14 cellular contexts compared by ENCODE assay signal in genomic region chr15:78909160-78909695, GRCh38. TPM values are rescaled to one million over a fixed set of nuclear protein-coding genes. Genes with fewer than 3 reads are reported as not detected.
DNase-seq lines count a peak whose midpoint lies in the region; ATAC-seq and TF ChIP-seq lines count a peak whose summit lies in the region.
"Had no signal": no experiment of that assay in that cellular context is flagged by ENCODE, and none has a peak within 500 bp of the region (broad histone marks: within the 10 kb centered on the region; RNA-seq: fewer than 3 reads in every experiment).

No MANE protein-coding gene starts in this region.

- ATAC-seq in activated T-helper 17 cell treated with anti-CD3 and anti-CD28 coated beads, Interleukin-2, amount 50 U/mL, for 72 hours (replicated peaks), result peak; percentile 11
- no peak for ATAC-seq in memory B cell (ENCODE audit: low read depth)
- no peak for ATAC-seq in GM21360 (IDR thresholded peaks at IDR 0.05; ENCODE audit: unreplicated experiment)

- no peak overlapping the region for H3K4me3 Mint-ChIP-seq in CD14-positive monocyte
- no peak overlapping the region for H3K4me3 Mint-ChIP-seq in activated T-helper 17 cell treated with anti-CD3 and anti-CD28 coated beads, Interleukin-2, amount 50 U/mL, for 72 hours
- no peak overlapping the region for H3K4me3 Mint-ChIP-seq in memory B cell
- H3K4me3 Mint-ChIP-seq: activated CD4-positive, alpha-beta memory T cell treated with anti-CD3 and anti-CD28 coated beads for 36 hours; activated naive CD4-positive, alpha-beta T cell treated with anti-CD3 and anti-CD28 coated beads for 36 hours; natural killer cell treated with Interleukin-12 subunit alpha and Interleukin-12 subunit beta and Interleukin-15 and Interleukin-18, amount 100 ng/mL, for 72 hours had no signal

- in situ Hi-C loops in GM18951 (cut with MboI; ENCODE audit: low sequenced_read_pairs, unreplicated experiment), result loop anchor here (25.0 kb wide), 1 partner anchor 278 kb away; no protein-coding TSS in a partner anchor

- H3K36me3 Mint-ChIP-seq in CD14-positive monocyte, result peaks cover 57 to 74% of the 10 kb centered on the region in 2 donors
- peaks cover 99% of the 10 kb centered on the region for H3K36me3 Mint-ChIP-seq in activated T-helper 17 cell treated with anti-CD3 and anti-CD28 coated beads, Interleukin-2, amount 50 U/mL, for 72 hours (ENCODE audit: low read depth)
- peaks cover 21% of the 10 kb centered on the region for H3K36me3 Mint-ChIP-seq in memory B cell

- peak; percentile 23 for TF ChIP-seq POLR2A in GM18951 (IDR thresholded peaks at IDR 0.05; ENCODE audit: extremely low read depth, insufficient read depth, insufficient read length)

- H3K27me3 Mint-ChIP-seq in CD14-positive monocyte (ENCODE audit: low read depth in 3 of 3) (no peaks in the 10 kb centered on the region), memory B cell (no peaks in the 10 kb centered on the region)
- no peaks in the 10 kb centered on the region for H3K27me3 Mint-ChIP-seq in activated T-helper 17 cell treated with anti-CD3 and anti-CD28 coated beads, Interleukin-2, amount 50 U/mL, for 72 hours
- H3K27me3 Mint-ChIP-seq: activated CD4-positive, alpha-beta memory T cell treated with anti-CD3 and anti-CD28 coated beads for 36 hours; natural killer cell treated with Interleukin-12 subunit alpha and Interleukin-12 subunit beta and Interleukin-15 and Interleukin-18, amount 100 ng/mL, for 72 hours had no signal

- no peak for TF ChIP-seq CTCF in CD14-positive monocyte (IDR thresholded peaks at IDR 0.05)

- intact Hi-C loops in CD14-positive monocyte (cut with micrococcal nuclease), result loop anchor here (2.0 to 5.0 kb wide), 3 partner anchors 93 to 270 kb away; no protein-coding TSS in a partner anchor

- DNase-seq in CD14-positive monocyte (ENCODE audit: low spot score) (no peak), memory B cell (ENCODE audit: low spot score in 2 of 2) (no peak), NCI-H748 treated with DMSO at 0.1 percent for 48 hours (lab: John Stamatoyannopoulos, UW) (no peak), NCI-H2196 (lab: John Stamatoyannopoulos, UW; ENCODE audit: unreplicated experiment) (no peak)
- no peak for DNase-seq in activated effector memory CD4-positive, alpha-beta T cell treated with Interleukin-2 at 50 U/mL for 16 hours
- DNase-seq: NCI-H1436 treated with DMSO at 0.1 percent for 48 hours, NCI-H2171, posterior cingulate gyrus had no signal

- H3K27ac Mint-ChIP-seq in CD14-positive monocyte (peak overlapping the region in 6 of 7 donors; percentile 58 to 90 (median 70)), memory B cell (peak overlapping the region; percentile 50)
- peak overlapping the region; percentile 37 for H3K27ac Mint-ChIP-seq in activated T-helper 17 cell treated with anti-CD3 and anti-CD28 coated beads, Interleukin-2, amount 50 U/mL, for 72 hours
- H3K27ac Mint-ChIP-seq: activated naive CD4-positive, alpha-beta T cell treated with anti-CD3 and anti-CD28 coated beads for 36 hours had no signal

- peaks cover 57% of the 10 kb centered on the region for H3K4me1 Mint-ChIP-seq in CD14-positive monocyte
- H3K4me1 Mint-ChIP-seq in activated T-helper 17 cell treated with anti-CD3 and anti-CD28 coated beads, Interleukin-2, amount 50 U/mL, for 72 hours, result peaks cover 24% of the 10 kb centered on the region
- peaks cover 17% of the 10 kb centered on the region for H3K4me1 Mint-ChIP-seq in memory B cell

- no peaks in the 10 kb centered on the region for H3K9me3 Mint-ChIP-seq in CD14-positive monocyte
- H3K9me3 Mint-ChIP-seq in activated T-helper 17 cell treated with anti-CD3 and anti-CD28 coated beads, Interleukin-2, amount 50 U/mL, for 72 hours, result no peaks in the 10 kb centered on the region
- no peaks in the 10 kb centered on the region for H3K9me3 Mint-ChIP-seq in memory B cell
- H3K9me3 Mint-ChIP-seq: activated CD4-positive, alpha-beta memory T cell treated with anti-CD3 and anti-CD28 coated beads for 36 hours; activated naive CD4-positive, alpha-beta T cell treated with anti-CD3 and anti-CD28 coated beads for 36 hours; natural killer cell treated with Interleukin-12 subunit alpha and Interleukin-12 subunit beta and Interleukin-15 and Interleukin-18, amount 100 ng/mL, for 72 hours had no signal

RNA-seq across cellular contexts. Expression of gene CTSH, which starts 35.6 kb away (rescaled TPM):
- 100 to 1,000 TPM; 756 to 884 TPM for polyA plus RNA-seq in CD14-positive monocyte
- total RNA-seq in activated T-helper 17 cell treated with anti-CD3 and anti-CD28 coated beads, Interleukin-2, amount 50 U/mL, for 72 hours, result 100 to 1,000 TPM; 306 to 503 TPM

RNA-seq across cellular contexts. Expression of gene MORF4L1, which starts 36.5 kb away (rescaled TPM):
- polyA plus RNA-seq in CD14-positive monocyte, result 100 to 1,000 TPM; 224 to 242 TPM
- total RNA-seq in activated T-helper 17 cell treated with anti-CD3 and anti-CD28 coated beads, Interleukin-2, amount 50 U/mL, for 72 hours, result 100 to 1,000 TPM; 242 to 244 TPM
